ENCODE assay signal across 1 cellular context in the genomic region with DNA sequence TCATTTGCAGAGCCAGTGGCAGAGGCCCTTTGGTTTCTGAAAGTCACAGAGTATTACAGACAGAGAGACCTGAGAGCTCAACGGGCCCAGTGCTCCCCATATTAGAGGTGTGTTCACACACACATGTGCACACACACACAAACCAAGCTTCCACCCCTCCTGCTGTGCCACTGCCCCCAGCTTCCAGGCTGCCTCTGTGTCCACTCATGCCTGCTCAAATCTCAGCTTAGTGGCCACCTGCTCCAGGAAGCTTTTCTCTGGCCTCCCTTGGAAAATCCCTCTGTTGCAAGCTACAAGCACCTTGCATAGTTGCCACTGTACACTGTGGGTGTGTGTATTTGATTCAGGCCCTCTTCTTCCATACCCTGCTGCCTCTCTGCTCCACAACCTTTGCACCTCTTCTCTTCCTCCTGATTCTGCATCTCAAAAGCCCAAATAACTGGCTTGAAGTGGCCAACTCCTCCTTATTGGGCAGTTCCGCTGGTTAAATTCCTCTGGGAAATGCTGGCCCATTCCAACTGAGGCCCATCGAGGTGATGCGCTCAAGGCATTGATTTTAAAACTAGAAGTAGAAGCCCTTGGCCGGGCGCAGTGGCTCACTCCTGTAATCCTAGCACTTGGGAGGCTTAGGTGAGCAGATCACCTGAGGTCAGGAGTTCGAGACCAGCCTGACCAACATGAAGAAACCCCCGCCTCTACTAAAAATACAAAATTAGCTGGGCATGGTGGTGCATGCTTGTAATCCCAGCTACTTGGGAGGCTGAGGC.
TF ChIP-seq lines count a peak whose summit lies in the region.

No MANE protein-coding gene starts in this region.

TF ChIP-seq in H1, 55 proteins besides CTCF, POLR2A, EP300 and RAD21:
- TF ChIP-seq TAF7 (optimal IDR thresholded peaks at IDR 0.05; ENCODE audit: borderline replicate concordance, low read depth, low read length), result no peak
- no peak for TF ChIP-seq NANOG (IDR thresholded peaks at IDR 0.05; ENCODE audit: insufficient read depth, low read depth, low read length, poor library complexity, severe bottlenecking)
- no peak for TF ChIP-seq CHD2 (IDR thresholded peaks at IDR 0.05; ENCODE audit: low read length)
- TF ChIP-seq MAFK (IDR thresholded peaks at IDR 0.05; ENCODE audit: low read depth, low read length), result no peak
- no peak for TF ChIP-seq SIX5 (IDR thresholded peaks at IDR 0.05; ENCODE audit: low read depth, low read length)
- TF ChIP-seq EGR1 (IDR thresholded peaks at IDR 0.05; ENCODE audit: borderline replicate concordance, low read depth, low read length), result no peak
